Comparison of ENCODE assay signal across 1 cellular context in genomic region chr5:132422720-132423442, GRCh38.
TF ChIP-seq lines count a peak whose summit lies in the region.

No MANE protein-coding gene starts in this region.

TF ChIP-seq in K562, 482 proteins besides CTCF, POLR2A, EP300 and RAD21 (continued from another document and continues in another):
- TF ChIP-seq, protein P1, sequence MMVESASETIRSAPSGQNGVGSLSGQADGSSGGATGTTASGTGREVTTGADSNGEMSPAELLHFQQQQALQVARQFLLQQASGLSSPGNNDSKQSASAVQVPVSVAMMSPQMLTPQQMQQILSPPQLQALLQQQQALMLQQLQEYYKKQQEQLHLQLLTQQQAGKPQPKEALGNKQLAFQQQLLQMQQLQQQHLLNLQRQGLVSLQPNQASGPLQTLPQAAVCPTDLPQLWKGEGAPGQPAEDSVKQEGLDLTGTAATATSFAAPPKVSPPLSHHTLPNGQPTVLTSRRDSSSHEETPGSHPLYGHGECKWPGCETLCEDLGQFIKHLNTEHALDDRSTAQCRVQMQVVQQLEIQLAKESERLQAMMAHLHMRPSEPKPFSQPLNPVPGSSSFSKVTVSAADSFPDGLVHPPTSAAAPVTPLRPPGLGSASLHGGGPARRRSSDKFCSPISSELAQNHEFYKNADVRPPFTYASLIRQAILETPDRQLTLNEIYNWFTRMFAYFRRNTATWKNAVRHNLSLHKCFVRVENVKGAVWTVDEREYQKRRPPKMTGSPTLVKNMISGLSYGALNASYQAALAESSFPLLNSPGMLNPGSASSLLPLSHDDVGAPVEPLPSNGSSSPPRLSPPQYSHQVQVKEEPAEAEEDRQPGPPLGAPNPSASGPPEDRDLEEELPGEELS (CRISPR knock-in tag; IDR thresholded peaks at IDR 0.05; ENCODE audit: borderline replicate concordance) = no peak
- TF ChIP-seq ZFP1 (CRISPR knock-in tag; IDR thresholded peaks at IDR 0.05) (no peak), RNF2 (IDR thresholded peaks at IDR 0.05) (peak; percentile 96), PTTG1 (tag; IDR thresholded peaks at IDR 0.05; ENCODE audit: low read depth) (no peak), RBBP5 (IDR thresholded peaks at IDR 0.05; ENCODE audit: borderline replicate concordance, insufficient read depth, low read length, poor library complexity, severe bottlenecking) (peak; percentile 80), HOXB6 (CRISPR knock-in tag; IDR thresholded peaks at IDR 0.05; ENCODE audit: borderline replicate concordance) (no peak), ZBTB43 (CRISPR knock-in tag; IDR thresholded peaks at IDR 0.05) (no peak), THRB (CRISPR knock-in tag; conservative IDR thresholded peaks at IDR 0.05) (peak; percentile 62; the same call in 1 of the 2 replicates), GATAD2A (IDR thresholded peaks at IDR 0.05) (no peak), RBM22 (IDR thresholded peaks at IDR 0.05; ENCODE audit: low read depth, low read length, poor library complexity, severe bottlenecking) (no peak), SREBF1 (IDR thresholded peaks at IDR 0.05; ENCODE audit: borderline replicate concordance, low read depth, low read length) (no peak), TEAD1 (CRISPR knock-in tag; IDR thresholded peaks at IDR 0.05) (peak in 1 of 2 experiments; percentile 60; a peak in 1 of 4 replicates), GTF2F1 (IDR thresholded peaks at IDR 0.05; ENCODE audit: low read depth, low read length) (no peak), ZNF124 (CRISPR knock-in tag; IDR thresholded peaks at IDR 0.05) (no peak), NR2C2 (CRISPR knock-in tag; IDR thresholded peaks at IDR 0.05) (peak; percentile 87), NR2C2 (tag; IDR thresholded peaks at IDR 0.05) (peak; percentile 96), MYNN (IDR thresholded peaks at IDR 0.05) (peak; percentile 78; the same call in 1 of the 2 replicates), MYNN (CRISPR knock-in tag; IDR thresholded peaks at IDR 0.05) (no peak), SMARCE1 (IDR thresholded peaks at IDR 0.05) (peak; percentile 76), BCLAF1 (IDR thresholded peaks at IDR 0.05; ENCODE audit: borderline replicate concordance in 1 of 2, control insufficient read depth in 1 of 2, low read depth in 2 of 2, low read length in 1 of 2) (no peak), E2F3 (CRISPR knock-in tag; IDR thresholded peaks at IDR 0.05) (no peak), CREB1 (IDR thresholded peaks at IDR 0.05) (peak; percentile 81), CREB1 (CRISPR knock-in tag; IDR thresholded peaks at IDR 0.05) (peak; percentile 70), ZNF232 (CRISPR knock-in tag; IDR thresholded peaks at IDR 0.05) (no peak), NEUROD1 (IDR thresholded peaks at IDR 0.05; ENCODE audit: borderline replicate concordance, low read depth, low read length, partially characterized antibody) (peak; percentile 88), SMARCA5 (IDR thresholded peaks at IDR 0.05) (no peak)
- TF ChIP-seq, protein P2, sequence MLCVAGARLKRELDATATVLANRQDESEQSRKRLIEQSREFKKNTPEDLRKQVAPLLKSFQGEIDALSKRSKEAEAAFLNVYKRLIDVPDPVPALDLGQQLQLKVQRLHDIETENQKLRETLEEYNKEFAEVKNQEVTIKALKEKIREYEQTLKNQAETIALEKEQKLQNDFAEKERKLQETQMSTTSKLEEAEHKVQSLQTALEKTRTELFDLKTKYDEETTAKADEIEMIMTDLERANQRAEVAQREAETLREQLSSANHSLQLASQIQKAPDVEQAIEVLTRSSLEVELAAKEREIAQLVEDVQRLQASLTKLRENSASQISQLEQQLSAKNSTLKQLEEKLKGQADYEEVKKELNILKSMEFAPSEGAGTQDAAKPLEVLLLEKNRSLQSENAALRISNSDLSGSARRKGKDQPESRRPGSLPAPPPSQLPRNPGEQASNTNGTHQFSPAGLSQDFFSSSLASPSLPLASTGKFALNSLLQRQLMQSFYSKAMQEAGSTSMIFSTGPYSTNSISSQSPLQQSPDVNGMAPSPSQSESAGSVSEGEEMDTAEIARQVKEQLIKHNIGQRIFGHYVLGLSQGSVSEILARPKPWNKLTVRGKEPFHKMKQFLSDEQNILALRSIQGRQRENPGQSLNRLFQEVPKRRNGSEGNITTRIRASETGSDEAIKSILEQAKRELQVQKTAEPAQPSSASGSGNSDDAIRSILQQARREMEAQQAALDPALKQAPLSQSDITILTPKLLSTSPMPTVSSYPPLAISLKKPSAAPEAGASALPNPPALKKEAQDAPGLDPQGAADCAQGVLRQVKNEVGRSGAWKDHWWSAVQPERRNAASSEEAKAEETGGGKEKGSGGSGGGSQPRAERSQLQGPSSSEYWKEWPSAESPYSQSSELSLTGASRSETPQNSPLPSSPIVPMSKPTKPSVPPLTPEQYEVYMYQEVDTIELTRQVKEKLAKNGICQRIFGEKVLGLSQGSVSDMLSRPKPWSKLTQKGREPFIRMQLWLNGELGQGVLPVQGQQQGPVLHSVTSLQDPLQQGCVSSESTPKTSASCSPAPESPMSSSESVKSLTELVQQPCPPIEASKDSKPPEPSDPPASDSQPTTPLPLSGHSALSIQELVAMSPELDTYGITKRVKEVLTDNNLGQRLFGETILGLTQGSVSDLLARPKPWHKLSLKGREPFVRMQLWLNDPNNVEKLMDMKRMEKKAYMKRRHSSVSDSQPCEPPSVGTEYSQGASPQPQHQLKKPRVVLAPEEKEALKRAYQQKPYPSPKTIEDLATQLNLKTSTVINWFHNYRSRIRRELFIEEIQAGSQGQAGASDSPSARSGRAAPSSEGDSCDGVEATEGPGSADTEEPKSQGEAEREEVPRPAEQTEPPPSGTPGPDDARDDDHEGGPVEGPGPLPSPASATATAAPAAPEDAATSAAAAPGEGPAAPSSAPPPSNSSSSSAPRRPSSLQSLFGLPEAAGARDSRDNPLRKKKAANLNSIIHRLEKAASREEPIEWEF (CRISPR knock-in tag; IDR thresholded peaks at IDR 0.05) = 0 out of 2 replicates have a peak, but pooled peaks have one; percentile 26
- TF ChIP-seq, protein P3, sequence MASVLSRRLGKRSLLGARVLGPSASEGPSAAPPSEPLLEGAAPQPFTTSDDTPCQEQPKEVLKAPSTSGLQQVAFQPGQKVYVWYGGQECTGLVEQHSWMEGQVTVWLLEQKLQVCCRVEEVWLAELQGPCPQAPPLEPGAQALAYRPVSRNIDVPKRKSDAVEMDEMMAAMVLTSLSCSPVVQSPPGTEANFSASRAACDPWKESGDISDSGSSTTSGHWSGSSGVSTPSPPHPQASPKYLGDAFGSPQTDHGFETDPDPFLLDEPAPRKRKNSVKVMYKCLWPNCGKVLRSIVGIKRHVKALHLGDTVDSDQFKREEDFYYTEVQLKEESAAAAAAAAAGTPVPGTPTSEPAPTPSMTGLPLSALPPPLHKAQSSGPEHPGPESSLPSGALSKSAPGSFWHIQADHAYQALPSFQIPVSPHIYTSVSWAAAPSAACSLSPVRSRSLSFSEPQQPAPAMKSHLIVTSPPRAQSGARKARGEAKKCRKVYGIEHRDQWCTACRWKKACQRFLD (CRISPR knock-in tag; IDR thresholded peaks at IDR 0.05) = no peak
- TF ChIP-seq, protein P4, sequence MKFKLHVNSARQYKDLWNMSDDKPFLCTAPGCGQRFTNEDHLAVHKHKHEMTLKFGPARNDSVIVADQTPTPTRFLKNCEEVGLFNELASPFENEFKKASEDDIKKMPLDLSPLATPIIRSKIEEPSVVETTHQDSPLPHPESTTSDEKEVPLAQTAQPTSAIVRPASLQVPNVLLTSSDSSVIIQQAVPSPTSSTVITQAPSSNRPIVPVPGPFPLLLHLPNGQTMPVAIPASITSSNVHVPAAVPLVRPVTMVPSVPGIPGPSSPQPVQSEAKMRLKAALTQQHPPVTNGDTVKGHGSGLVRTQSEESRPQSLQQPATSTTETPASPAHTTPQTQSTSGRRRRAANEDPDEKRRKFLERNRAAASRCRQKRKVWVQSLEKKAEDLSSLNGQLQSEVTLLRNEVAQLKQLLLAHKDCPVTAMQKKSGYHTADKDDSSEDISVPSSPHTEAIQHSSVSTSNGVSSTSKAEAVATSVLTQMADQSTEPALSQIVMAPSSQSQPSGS (CRISPR knock-in tag; IDR thresholded peaks at IDR 0.05) = no peak
- TF ChIP-seq, protein P5, sequence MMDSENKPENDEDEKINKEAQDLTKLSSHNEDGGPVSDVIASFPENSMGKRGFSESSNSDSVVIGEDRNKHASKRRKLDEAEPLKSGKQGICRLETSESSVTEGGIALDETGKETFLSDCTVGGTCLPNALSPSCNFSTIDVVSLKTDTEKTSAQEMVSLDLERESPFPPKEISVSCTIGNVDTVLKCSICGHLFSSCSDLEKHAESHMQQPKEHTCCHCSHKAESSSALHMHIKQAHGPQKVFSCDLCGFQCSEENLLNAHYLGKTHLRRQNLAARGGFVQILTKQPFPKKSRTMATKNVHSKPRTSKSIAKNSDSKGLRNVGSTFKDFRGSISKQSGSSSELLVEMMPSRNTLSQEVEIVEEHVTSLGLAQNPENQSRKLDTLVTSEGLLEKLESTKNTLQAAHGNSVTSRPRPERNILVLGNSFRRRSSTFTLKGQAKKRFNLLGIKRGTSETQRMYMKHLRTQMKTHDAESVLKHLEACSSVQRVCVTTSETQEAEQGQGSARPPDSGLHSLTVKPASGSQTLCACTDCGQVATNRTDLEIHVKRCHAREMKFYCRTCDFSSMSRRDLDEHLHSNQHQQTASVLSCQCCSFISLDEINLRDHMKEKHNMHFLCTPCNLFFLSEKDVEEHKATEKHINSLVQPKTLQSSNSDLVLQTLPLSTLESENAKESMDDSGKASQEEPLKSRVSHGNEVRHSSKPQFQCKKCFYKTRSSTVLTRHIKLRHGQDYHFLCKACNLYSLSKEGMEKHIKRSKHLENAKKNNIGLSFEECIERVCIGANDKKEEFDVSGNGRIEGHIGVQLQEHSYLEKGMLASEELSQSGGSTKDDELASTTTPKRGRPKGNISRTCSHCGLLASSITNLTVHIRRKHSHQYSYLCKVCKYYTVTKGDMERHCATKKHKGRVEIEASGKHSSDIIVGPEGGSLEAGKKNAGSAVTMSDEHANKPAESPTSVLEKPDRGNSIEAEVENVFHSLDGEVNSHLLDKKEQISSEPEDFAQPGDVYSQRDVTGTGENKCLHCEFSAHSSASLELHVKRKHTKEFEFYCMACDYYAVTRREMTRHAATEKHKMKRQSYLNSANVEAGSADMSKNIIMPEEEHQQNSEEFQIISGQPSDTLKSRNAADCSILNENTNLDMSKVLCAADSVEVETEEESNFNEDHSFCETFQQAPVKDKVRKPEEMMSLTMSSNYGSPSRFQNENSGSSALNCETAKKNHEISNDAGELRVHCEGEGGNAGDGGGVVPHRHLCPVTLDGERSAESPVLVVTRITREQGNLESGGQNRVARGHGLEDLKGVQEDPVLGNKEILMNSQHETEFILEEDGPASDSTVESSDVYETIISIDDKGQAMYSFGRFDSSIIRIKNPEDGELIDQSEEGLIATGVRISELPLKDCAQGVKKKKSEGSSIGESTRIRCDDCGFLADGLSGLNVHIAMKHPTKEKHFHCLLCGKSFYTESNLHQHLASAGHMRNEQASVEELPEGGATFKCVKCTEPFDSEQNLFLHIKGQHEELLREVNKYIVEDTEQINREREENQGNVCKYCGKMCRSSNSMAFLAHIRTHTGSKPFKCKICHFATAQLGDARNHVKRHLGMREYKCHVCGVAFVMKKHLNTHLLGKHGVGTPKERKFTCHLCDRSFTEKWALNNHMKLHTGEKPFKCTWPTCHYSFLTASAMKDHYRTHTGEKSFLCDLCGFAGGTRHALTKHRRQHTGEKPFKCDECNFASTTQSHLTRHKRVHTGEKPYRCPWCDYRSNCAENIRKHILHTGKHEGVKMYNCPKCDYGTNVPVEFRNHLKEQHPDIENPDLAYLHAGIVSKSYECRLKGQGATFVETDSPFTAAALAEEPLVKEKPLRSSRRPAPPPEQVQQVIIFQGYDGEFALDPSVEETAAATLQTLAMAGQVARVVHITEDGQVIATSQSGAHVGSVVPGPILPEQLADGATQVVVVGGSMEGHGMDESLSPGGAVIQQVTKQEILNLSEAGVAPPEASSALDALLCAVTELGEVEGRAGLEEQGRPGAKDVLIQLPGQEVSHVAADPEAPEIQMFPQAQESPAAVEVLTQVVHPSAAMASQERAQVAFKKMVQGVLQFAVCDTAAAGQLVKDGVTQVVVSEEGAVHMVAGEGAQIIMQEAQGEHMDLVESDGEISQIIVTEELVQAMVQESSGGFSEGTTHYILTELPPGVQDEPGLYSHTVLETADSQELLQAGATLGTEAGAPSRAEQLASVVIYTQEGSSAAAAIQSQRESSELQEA (IDR thresholded peaks at IDR 0.05; ENCODE audit: low read depth) = no peak
